Comparison of ENCODE assay signal across 20 cellular contexts in genomic region chr10:106043833-106044232, GRCh38.
DNase-seq lines count a peak whose midpoint lies in the region; ATAC-seq, FAIRE-seq and TF ChIP-seq lines count a peak whose summit lies in the region.
"Had no signal": no experiment of that assay in that cellular context is flagged by ENCODE, and none has a peak within 500 bp of the region (broad histone marks: within the 10 kb centered on the region; RNA-seq: fewer than 3 reads in every experiment).

No MANE protein-coding gene starts in this region.

- POLR2A ChIA-PET in T-cell (lab: Charles Lee), result no interaction called here

- no peak overlapping the region for H3K4ac ChIP-seq in mesendoderm (ENCODE audit: low read depth, low read length)

- no CpG with 5 or more reads among the region's 3 CpGs for WGBS in mesendoderm (ENCODE audit: extremely low coverage, insufficient coverage, low lambda C conversion rate)

- no peak overlapping the region for H3K23ac ChIP-seq in mesendoderm (ENCODE audit: low read length)

- ATAC-seq in T-cell (replicated peaks in 1 of 4) (no peak), GM18870 (IDR thresholded peaks at IDR 0.05; ENCODE audit: unreplicated experiment) (no peak)
- ATAC-seq: naive thymus-derived CD8-positive, alpha-beta T cell had no signal

- H3K27me3 Mint-ChIP-seq in T-cell, result no peaks in the 10 kb centered on the region
- H3K27me3 Mint-ChIP-seq: stimulated activated naive CD8-positive, alpha-beta T cell treated with anti-CD3 and anti-CD28 coated beads, Interleukin-15, Interleukin-2, amounts not matched to agents 100 ng/mL and 50 ng/mL, for 24 hours had no signal

- no peak overlapping the region for H2BK120ac ChIP-seq in mesendoderm (ENCODE audit: low read depth, low read length)

- no peak overlapping the region for H4K8ac ChIP-seq in mesendoderm (ENCODE audit: low read depth, low read length)

- H2BK5ac ChIP-seq in mesendoderm (ENCODE audit: low read length), result no peak overlapping the region

- no peak overlapping the region for H2AK5ac ChIP-seq in mesendoderm (ENCODE audit: low read length)

- no peak for TF ChIP-seq CTCF in AG10803 (conservative IDR thresholded peaks at IDR 0.05; ENCODE audit: low read length)
- no peak for TF ChIP-seq CTCF in fibroblast of mammary gland (conservative IDR thresholded peaks at IDR 0.05; ENCODE audit: control insufficient read depth, insufficient read depth, low read depth, low read length)

- H2BK15ac ChIP-seq in mesendoderm (replicated peaks; ENCODE audit: low read depth), result no peak overlapping the region

- H3K27ac Mint-ChIP-seq in T-cell, result no peak overlapping the region
- H3K27ac Mint-ChIP-seq: activated naive CD4-positive, alpha-beta T cell treated with anti-CD3 and anti-CD28 coated beads for 36 hours; naive thymus-derived CD8-positive, alpha-beta T cell; stimulated activated naive CD8-positive, alpha-beta T cell treated with anti-CD3 and anti-CD28 coated beads, Interleukin-15, Interleukin-2, amounts not matched to agents 100 ng/mL and 50 ng/mL, for 24 hours had no signal

- FAIRE-seq in RCC 7860 (lab: Jason Lieb, UNC), result no peak
- FAIRE-seq: H54 had no signal

- no peak overlapping the region for H3K4me2 ChIP-seq in mesendoderm (ENCODE audit: low read length)

- no peaks in the 10 kb centered on the region for H3K79me2 ChIP-seq in mesendoderm (ENCODE audit: control insufficient read depth, insufficient read depth, low read length)

- H3K4me3 ChIP-seq in AG10803 (ENCODE audit: low read length), result no peak overlapping the region
- no peak overlapping the region for H3K4me3 ChIP-seq in fibroblast of mammary gland (ENCODE audit: control insufficient read depth, low read depth, low read length)
- no peak overlapping the region for H3K4me3 ChIP-seq in mesendoderm (ENCODE audit: low read length)
- H3K4me3 ChIP-seq: uterus had no signal

- H3K79me1 ChIP-seq in mesendoderm (ENCODE audit: low read length), result no peaks in the 10 kb centered on the region

- no peaks in the 10 kb centered on the region for H3K4me1 ChIP-seq in mesendoderm (ENCODE audit: control insufficient read depth, low read depth, low read length)
- H3K4me1 ChIP-seq: uterus had no signal

- no peak overlapping the region for H3K18ac ChIP-seq in mesendoderm (ENCODE audit: low read length)

- H3K9me3 Mint-ChIP-seq in T-cell, result peaks cover 8 to 14% (median 9%) of the 10 kb centered on the region in 3 donors

- no peaks in the 10 kb centered on the region for H3K36me3 Mint-ChIP-seq in T-cell

- no peak overlapping the region for H3K9ac ChIP-seq in mesendoderm (ENCODE audit: low read length)

- no peak overlapping the region for H3K56ac ChIP-seq in mesendoderm (ENCODE audit: low read length)

- intact Hi-C loops in posterior cingulate gyrus (cut with DNase I), result no loop called here

- DNase-seq in AG10803 (ENCODE audit: low read depth) (peak; percentile 19), RCC 7860 (ENCODE audit: low spot score) (peak; percentile 7), fibroblast of mammary gland (ENCODE audit: low read depth) (peak; percentile 69), mesendoderm (peak; percentile 8), substantia nigra (lab: John Stamatoyannopoulos, UW) (no peak), T-cell (no peak), posterior cingulate gyrus (no peak)
- DNase-seq: activated CD4-positive, alpha-beta T cell treated with anti-CD3 and anti-CD28 coated beads for 1 hour; activated CD8-positive, alpha-beta memory T cell treated with anti-CD3 and anti-CD28 coated beads, Interleukin-2, amount 50 U/mL, for 4 hours; activated naive CD4-positive, alpha-beta T cell treated with anti-CD3 and anti-CD28 coated beads for 36 hours; COR-L47; GDM1; naive thymus-derived CD8-positive, alpha-beta T cell; NCI-H1694; NCI-H226; stimulated activated CD4-positive, alpha-beta T cell treated with anti-CD3 and anti-CD28 coated beads, Interleukin-15, amount 100 ng/mL, for 24 hours; uterus had no signal

- no peaks in the 10 kb centered on the region for H3K27me3 ChIP-seq in mesendoderm (ENCODE audit: insufficient read depth, low read length, poor library complexity)
- H3K27me3 ChIP-seq: uterus had no signal

- H3K4me1 Mint-ChIP-seq in T-cell, result no peaks in the 10 kb centered on the region
- H3K4me1 Mint-ChIP-seq: naive thymus-derived CD8-positive, alpha-beta T cell had no signal

- no peaks in the 10 kb centered on the region for H3K36me3 ChIP-seq in mesendoderm (ENCODE audit: control insufficient read depth, insufficient read depth, low read length)
- H3K36me3 ChIP-seq: uterus had no signal

- H3K27ac ChIP-seq in mesendoderm (ENCODE audit: low read depth, low read length) (no peak overlapping the region), substantia nigra (ENCODE audit: low read depth, low read length, poor library complexity, severe bottlenecking) (no peak overlapping the region)

- CTCF ChIA-PET in T-cell (lab: Charles Lee), result no interaction called here

- no peak overlapping the region for H3K4me3 Mint-ChIP-seq in T-cell
- H3K4me3 Mint-ChIP-seq: activated naive CD4-positive, alpha-beta T cell treated with anti-CD3 and anti-CD28 coated beads for 36 hours; naive thymus-derived CD8-positive, alpha-beta T cell; stimulated activated naive CD8-positive, alpha-beta T cell treated with anti-CD3 and anti-CD28 coated beads, Interleukin-15, Interleukin-2, amounts not matched to agents 100 ng/mL and 50 ng/mL, for 24 hours had no signal

- H4K5ac ChIP-seq in mesendoderm (ENCODE audit: low read length), result no peak overlapping the region

Comparison
In these comparisons a context has a peak if more than half of its experiments do, and no peak if none do; other contexts are left out.
1. DNase-seq: peak in AG10803 (single experiment), RCC 7860 (single experiment), fibroblast of mammary gland (single experiment) and mesendoderm (single experiment); none in substantia nigra (0 of 49), T-cell (0 of 34) and posterior cingulate gyrus (0 of 10).